In genomic region chr14:23093104-23093503, GRCh38 we compare ENCODE assay signal across 13 cellular contexts. TPM values are rescaled to one million over a fixed set of nuclear protein-coding genes. Genes with fewer than 3 reads are reported as not detected.
DNase-seq lines count a peak whose midpoint lies in the region; ATAC-seq and TF ChIP-seq lines count a peak whose summit lies in the region.
"Had no signal": no experiment of that assay in that cellular context is flagged by ENCODE, and none has a peak within 500 bp of the region (broad histone marks: within the 10 kb centered on the region; RNA-seq: fewer than 3 reads in every experiment).

No MANE protein-coding gene starts in this region.

- no peaks in the 10 kb centered on the region for H3K27me3 Mint-ChIP-seq in activated CD4-positive, alpha-beta memory T cell treated with anti-CD3 and anti-CD28 coated beads for 36 hours
- no peaks in the 10 kb centered on the region for H3K27me3 Mint-ChIP-seq in activated CD4-positive, alpha-beta memory T cell treated with anti-CD3 and anti-CD28 coated beads, Interleukin-2, amount 10 ng/mL, durations not matched to agents 7 days and 5 days

- no peaks in the 10 kb centered on the region for H3K9me2 ChIP-seq in OCI-LY1 (ENCODE audit: low read depth, low read length)

- peaks cover 69% of the 10 kb centered on the region for H3K36me3 ChIP-seq in OCI-LY1 (ENCODE audit: insufficient read depth, low read length)
- peaks cover 17% of the 10 kb centered on the region for H3K36me3 ChIP-seq in fibroblast of lung (ENCODE audit: control insufficient read depth, insufficient read depth, low read length)

- H3K79me2 ChIP-seq in OCI-LY1 (ENCODE audit: insufficient read depth, low read length) (peaks cover 30% of the 10 kb centered on the region), fibroblast of lung (ENCODE audit: control insufficient read depth, insufficient read depth, low read length) (peaks cover 70% of the 10 kb centered on the region)

- no peaks in the 10 kb centered on the region for H3K9me3 Mint-ChIP-seq in activated CD4-positive, alpha-beta memory T cell treated with anti-CD3 and anti-CD28 coated beads for 36 hours
- H3K9me3 Mint-ChIP-seq in activated CD4-positive, alpha-beta memory T cell treated with anti-CD3 and anti-CD28 coated beads, Interleukin-2, amount 10 ng/mL, durations not matched to agents 7 days and 5 days, result no peaks in the 10 kb centered on the region

- H4K20me1 ChIP-seq in OCI-LY1 (ENCODE audit: insufficient read depth, low read length) (no peaks in the 10 kb centered on the region), fibroblast of lung (ENCODE audit: control insufficient read depth, extremely low read depth, insufficient read depth, low read length) (no peaks in the 10 kb centered on the region)

- H3K4me1 Mint-ChIP-seq in activated CD4-positive, alpha-beta memory T cell treated with anti-CD3 and anti-CD28 coated beads for 36 hours (ENCODE audit: low read depth), result peaks cover 50% of the 10 kb centered on the region
- H3K4me1 Mint-ChIP-seq in activated CD4-positive, alpha-beta memory T cell treated with anti-CD3 and anti-CD28 coated beads, Interleukin-2, amount 10 ng/mL, durations not matched to agents 7 days and 5 days, result peaks cover 37% of the 10 kb centered on the region

- H3F3A ChIP-seq in OCI-LY1 (ENCODE audit: insufficient read depth, low read length), result no peaks in the 10 kb centered on the region

- H3K36me3 Mint-ChIP-seq in activated CD4-positive, alpha-beta memory T cell treated with anti-CD3 and anti-CD28 coated beads for 36 hours, result peaks cover 47% of the 10 kb centered on the region
- H3K36me3 Mint-ChIP-seq in activated CD4-positive, alpha-beta memory T cell treated with anti-CD3 and anti-CD28 coated beads, Interleukin-2, amount 10 ng/mL, durations not matched to agents 7 days and 5 days (ENCODE audit: low read depth), result peaks cover 53% of the 10 kb centered on the region

- intact Hi-C loops in activated CD4-positive, alpha-beta memory T cell treated with anti-CD3 and anti-CD28 coated beads for 36 hours (cut with micrococcal nuclease), result no loop called here

- H3K27ac ChIP-seq in OCI-LY1 (ENCODE audit: low read depth, low read length, poor library complexity, severe bottlenecking) (no peak overlapping the region), fibroblast of lung (ENCODE audit: insufficient read depth, low read length) (no peak overlapping the region)
- H3K27ac ChIP-seq: WERI-Rb-1 had no signal

- CTCF ChIA-PET in activated CD4-positive, alpha-beta memory T cell treated with anti-CD3 and anti-CD28 coated beads for 36 hours (lab: Charles Lee), result interaction anchor here (1.2 to 3.6 kb wide), 4 partner anchors 16 to 110 kb away, joined by 3 to 42 read pairs (median 10); partner anchors contain the start of gene AJUBA
- CTCF ChIA-PET in activated CD4-positive, alpha-beta memory T cell treated with anti-CD3 and anti-CD28 coated beads, Interleukin-2, amount 10 ng/mL, durations not matched to agents 7 days and 5 days (lab: Charles Lee), result interaction anchor here (1.0 to 4.4 kb wide), 6 partner anchors 11 to 107 kb away, joined by 3 to 28 read pairs (median 4); partner anchors contain the start of gene CDH24

- POLR2A ChIA-PET in activated CD4-positive, alpha-beta memory T cell treated with anti-CD3 and anti-CD28 coated beads for 36 hours (lab: Charles Lee), result interaction anchor here (1.2 kb wide), 1 partner anchor 14 kb away, joined by 3 read pairs; no protein-coding TSS in a partner anchor
- POLR2A ChIA-PET in activated CD4-positive, alpha-beta memory T cell treated with anti-CD3 and anti-CD28 coated beads, Interleukin-2, amount 10 ng/mL, durations not matched to agents 7 days and 5 days (lab: Charles Lee), result interaction anchor here (1.7 kb wide), 1 partner anchor 16 kb away, joined by 4 read pairs; no protein-coding TSS in a partner anchor

- H3K27me3 ChIP-seq in OCI-LY1 (ENCODE audit: insufficient read depth, low read length) (no peaks in the 10 kb centered on the region), fibroblast of lung (ENCODE audit: control insufficient read depth, insufficient read depth, low read length) (no peaks in the 10 kb centered on the region)

- H2AFZ ChIP-seq in OCI-LY1 (ENCODE audit: low read length), result no peak overlapping the region
- no peak overlapping the region for H2AFZ ChIP-seq in fibroblast of lung (ENCODE audit: low read length)

- H3K9ac ChIP-seq in OCI-LY1 (ENCODE audit: low read length), result peak overlapping the region; percentile 9; the same call in 1 of the 2 replicates
- no peak overlapping the region for H3K9ac ChIP-seq in fibroblast of lung (ENCODE audit: insufficient read depth, low read length)

- H3K4me2 ChIP-seq in OCI-LY1 (ENCODE audit: low read length) (peak overlapping the region; percentile 93), fibroblast of lung (ENCODE audit: extremely low read depth, insufficient read depth, low read length) (peak overlapping the region; percentile 92)

- H3K9me3 ChIP-seq in OCI-LY1 (ENCODE audit: low read length) (no peaks in the 10 kb centered on the region), fibroblast of lung (ENCODE audit: control insufficient read depth, insufficient read depth, low read depth, low read length) (no peaks in the 10 kb centered on the region)

- peak overlapping the region; percentile 74 for H3K27ac Mint-ChIP-seq in activated CD4-positive, alpha-beta memory T cell treated with anti-CD3 and anti-CD28 coated beads for 36 hours
- H3K27ac Mint-ChIP-seq in activated CD4-positive, alpha-beta memory T cell treated with anti-CD3 and anti-CD28 coated beads, Interleukin-2, amount 10 ng/mL, durations not matched to agents 7 days and 5 days, result no peak overlapping the region

- DNase-seq in activated CD4-positive, alpha-beta memory T cell treated with anti-CD3 and anti-CD28 coated beads for 36 hours, result no peak
- no peak for DNase-seq in activated CD4-positive, alpha-beta memory T cell treated with anti-CD3 and anti-CD28 coated beads, Interleukin-2, amount 10 ng/mL, durations not matched to agents 7 days and 5 days
- DNase-seq in fibroblast of lung (ENCODE audit: low read depth in 2 of 2), result no peak
- no peak for DNase-seq in skeletal muscle cell (ENCODE audit: low read depth)
- DNase-seq in AML-193 (lab: John Stamatoyannopoulos, UW), result no peak
- no peak for DNase-seq in GDM1 (lab: John Stamatoyannopoulos, UW)
- DNase-seq: ACHN; activated effector memory CD4-positive, alpha-beta T cell treated with Interleukin-2 at 50 U/mL for 16 hours; NCI-H510A treated with DMSO at 0.1 percent for 48 hours; Right ventricle myocardium superior; WERI-Rb-1 had no signal

- TF ChIP-seq CTCF in OCI-LY1 (IDR thresholded peaks at IDR 0.05; ENCODE audit: low read length), result no peak
- TF ChIP-seq CTCF in fibroblast of lung (conservative IDR thresholded peaks at IDR 0.05 in 1 of 2, IDR thresholded peaks at IDR 0.05 in 1 of 2; ENCODE audit: low read depth in 1 of 2, low read length in 2 of 2), result no peak

- H3K4me3 ChIP-seq in OCI-LY1 (ENCODE audit: low read depth, low read length, poor library complexity, severe bottlenecking) (peak overlapping the region; percentile 73), fibroblast of lung (replicated peaks in 1 of 4; ENCODE audit: control extremely low read depth in 1 of 4, insufficient read depth in 1 of 4, low read depth in 3 of 4, low read length in 4 of 4) (peak overlapping the region in 2 of 4 experiments; percentile 86 to 93), skeletal muscle cell (ENCODE audit: low read depth, low read length) (peak overlapping the region; percentile 91)

- H3K4me3 Mint-ChIP-seq in activated CD4-positive, alpha-beta memory T cell treated with anti-CD3 and anti-CD28 coated beads for 36 hours, result peak overlapping the region; percentile 43
- H3K4me3 Mint-ChIP-seq in activated CD4-positive, alpha-beta memory T cell treated with anti-CD3 and anti-CD28 coated beads, Interleukin-2, amount 10 ng/mL, durations not matched to agents 7 days and 5 days, result no peak overlapping the region

- H3K4me1 ChIP-seq in OCI-LY1 (ENCODE audit: insufficient read depth, low read length, severe bottlenecking) (peaks cover 25% of the 10 kb centered on the region), fibroblast of lung (ENCODE audit: control insufficient read depth, extremely low read depth, insufficient read depth, low read length) (no peaks in the 10 kb centered on the region)

- ATAC-seq in HG03135 (IDR thresholded peaks at IDR 0.05; ENCODE audit: unreplicated experiment), result no peak

RNA-seq across cellular contexts. Expression of gene ACIN1, which starts 1.8 kb away (rescaled TPM):
- total RNA-seq in activated CD4-positive, alpha-beta memory T cell treated with anti-CD3 and anti-CD28 coated beads for 36 hours, result 100 to 1,000 TPM; 148 to 157 TPM
- total RNA-seq in activated CD4-positive, alpha-beta memory T cell treated with anti-CD3 and anti-CD28 coated beads, Interleukin-2, amount 10 ng/mL, durations not matched to agents 7 days and 5 days, result 100 to 1,000 TPM; 166 to 167 TPM
- total RNA-seq in fibroblast of lung, result 58.3 and 75.1 TPM in 2 replicates
- 94.0 and 101 TPM in 2 replicates for polyA plus RNA-seq in fibroblast of lung
- 83.2 and 87.5 TPM in 2 replicates for polyA plus RNA-seq in fibroblast of lung (2012)
- 66.3 and 73.4 TPM in 2 replicates for polyA minus RNA-seq in fibroblast of lung (ENCODE audit: low replicate concordance)

RNA-seq across cellular contexts. Expression of gene C14orf119, which starts 2.2 kb away (rescaled TPM):
- total RNA-seq in activated CD4-positive, alpha-beta memory T cell treated with anti-CD3 and anti-CD28 coated beads for 36 hours, result 10 to 100 TPM; 58.0 to 62.8 TPM
- total RNA-seq in activated CD4-positive, alpha-beta memory T cell treated with anti-CD3 and anti-CD28 coated beads, Interleukin-2, amount 10 ng/mL, durations not matched to agents 7 days and 5 days, result 10 to 100 TPM; 49.2 to 55.5 TPM
- total RNA-seq in fibroblast of lung, result 55.0 and 60.4 TPM in 2 replicates
- 96.5 and 115 TPM in 2 replicates for polyA plus RNA-seq in fibroblast of lung
- polyA plus RNA-seq in fibroblast of lung (2012), result 88.5 and 104 TPM in 2 replicates
- polyA minus RNA-seq in fibroblast of lung (ENCODE audit: low replicate concordance), result 89.5 and 118 TPM in 2 replicates

RNA-seq across cellular contexts. Expression of gene CIROP, which starts 11.7 kb away (rescaled TPM):
- not detected for total RNA-seq in activated CD4-positive, alpha-beta memory T cell treated with anti-CD3 and anti-CD28 coated beads for 36 hours
- not detected for total RNA-seq in activated CD4-positive, alpha-beta memory T cell treated with anti-CD3 and anti-CD28 coated beads, Interleukin-2, amount 10 ng/mL, durations not matched to agents 7 days and 5 days
- total RNA-seq in fibroblast of lung, result 0.17 and 1.0 TPM in 2 replicates
- 0.09 and 0.61 TPM in 2 replicates for polyA plus RNA-seq in fibroblast of lung
- polyA plus RNA-seq in fibroblast of lung (2012), result 0.05 and 0.44 TPM in 2 replicates
- polyA minus RNA-seq in fibroblast of lung (ENCODE audit: low replicate concordance), result 0.59 TPM in 1 of 2 replicates, not detected in the other
- total RNA-seq: Right ventricle myocardium superior had no signal

RNA-seq across cellular contexts. Expression of gene CEBPE, which starts 26.0 kb away (rescaled TPM):
- under 1 TPM; 0.19 to 0.34 TPM for total RNA-seq in activated CD4-positive, alpha-beta memory T cell treated with anti-CD3 and anti-CD28 coated beads for 36 hours
- total RNA-seq in activated CD4-positive, alpha-beta memory T cell treated with anti-CD3 and anti-CD28 coated beads, Interleukin-2, amount 10 ng/mL, durations not matched to agents 7 days and 5 days, result under 1 TPM; 0.25 to 0.83 TPM
- not detected in 2 replicates for total RNA-seq in fibroblast of lung
- polyA plus RNA-seq in fibroblast of lung, result not detected in 2 replicates
- polyA plus RNA-seq in fibroblast of lung (2012), result not detected in 2 replicates
- not detected in 2 replicates for polyA minus RNA-seq in fibroblast of lung (ENCODE audit: low replicate concordance)
- total RNA-seq: Right ventricle myocardium superior had no signal

RNA-seq across cellular contexts. Expression of gene CDH24, which starts 35.8 kb away (rescaled TPM):
- 1 to 10 TPM in 1 of 2 experiments, under 1 TPM in 1; 1.00 to 1.1 TPM for total RNA-seq in activated CD4-positive, alpha-beta memory T cell treated with anti-CD3 and anti-CD28 coated beads for 36 hours
- total RNA-seq in activated CD4-positive, alpha-beta memory T cell treated with anti-CD3 and anti-CD28 coated beads, Interleukin-2, amount 10 ng/mL, durations not matched to agents 7 days and 5 days, result 1 to 10 TPM; 1.6 to 2.0 TPM
- total RNA-seq in fibroblast of lung, result 5.6 and 6.2 TPM in 2 replicates
- polyA plus RNA-seq in fibroblast of lung, result 5.0 and 6.5 TPM in 2 replicates
- 5.1 and 6.8 TPM in 2 replicates for polyA plus RNA-seq in fibroblast of lung (2012)
- polyA minus RNA-seq in fibroblast of lung (ENCODE audit: low replicate concordance), result 12.8 and 23.3 TPM in 2 replicates
